ENCODE assay signal across 11 cellular contexts in the genomic region with DNA sequence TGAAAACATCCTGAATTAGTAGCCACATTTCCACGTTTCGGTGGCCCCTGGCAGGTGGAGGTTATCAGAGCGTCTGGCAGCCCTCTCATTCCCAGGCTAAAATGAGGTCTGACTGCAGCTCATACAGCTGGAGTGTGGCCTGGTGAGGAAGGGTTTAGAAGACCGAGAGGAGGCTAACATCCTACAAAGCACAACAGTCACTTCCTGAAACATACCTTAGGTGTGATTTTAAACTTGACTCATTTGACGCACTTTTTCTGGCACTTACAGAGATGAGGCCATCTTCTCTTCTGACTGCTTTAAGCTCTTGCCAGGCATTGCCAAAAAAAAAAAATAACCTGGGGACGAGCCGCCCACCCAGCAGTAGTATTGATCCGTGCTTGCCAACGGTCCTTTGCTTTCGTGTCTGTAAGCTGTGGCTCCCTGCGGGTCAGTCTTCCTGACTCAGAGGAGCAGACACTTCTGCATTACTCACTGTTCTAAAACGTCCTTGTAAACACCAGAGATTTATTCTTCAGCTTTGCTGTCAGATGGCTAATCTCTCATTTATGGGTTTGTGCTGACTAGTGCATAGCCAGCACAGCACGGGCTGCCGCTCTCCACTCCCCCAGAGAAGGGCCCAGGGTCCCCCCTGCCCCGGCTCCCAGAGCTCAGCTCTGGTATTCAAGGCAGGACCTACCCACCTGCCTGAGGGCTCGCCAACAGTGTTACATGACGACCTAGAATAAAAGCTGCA.
DNase-seq lines count a peak whose midpoint lies in the region; TF ChIP-seq lines count a peak whose summit lies in the region.
"Had no signal": no experiment of that assay in that cellular context is flagged by ENCODE, and none has a peak within 500 bp of the region (broad histone marks: within the 10 kb centered on the region; RNA-seq: fewer than 3 reads in every experiment).

No MANE protein-coding gene starts in this region.

- no peaks in the 10 kb centered on the region for H3K27me3 ChIP-seq in WERI-Rb-1 (ENCODE audit: insufficient read depth, low read depth, severe bottlenecking)

- H3K9me3 ChIP-seq in WERI-Rb-1 (ENCODE audit: severe bottlenecking), result no peaks in the 10 kb centered on the region

- no peaks in the 10 kb centered on the region for H3K36me3 ChIP-seq in WERI-Rb-1

- peak overlapping the region; percentile 5 for H3K4me3 ChIP-seq in WERI-Rb-1 (ENCODE audit: low read depth, low read length)

- no peak for TF ChIP-seq CTCF in WERI-Rb-1 (IDR thresholded peaks at IDR 0.05; ENCODE audit: low read depth, low read length)

- DNase-seq in NCI-H510A treated with DMSO at 0.1 percent for 48 hours (lab: John Stamatoyannopoulos, UW), result peak; percentile 50
- no peak for DNase-seq in NCI-H510A (lab: John Stamatoyannopoulos, UW)
- peak; percentile 63 for DNase-seq in WERI-Rb-1
- DNase-seq in islet precursor cell, result peak; percentile 87
- peak; percentile 69 for DNase-seq in stromal cell of bone marrow (ENCODE audit: low read depth)
- DNase-seq in NCI-H524 treated with DMSO at 0.1 percent for 48 hours (lab: John Stamatoyannopoulos, UW), result no peak
- DNase-seq in HK-2 (ENCODE audit: unreplicated experiment), result no peak
- DNase-seq in germinal center (ENCODE audit: low spot score), result no peak
- DNase-seq: activated CD8-positive, alpha-beta T cell treated with anti-CD3 and anti-CD28 coated beads, Interleukin-2, amount 10 ng/mL, durations not matched to agents 7 days and 5 days; effector CD4-positive, alpha-beta T cell; NCI-H446 had no signal

- H3K27ac ChIP-seq in WERI-Rb-1, result peak overlapping the region; percentile 9

Comparison
In these comparisons a context has a peak if more than half of its experiments do, and no peak if none do; other contexts are left out.
1. DNase-seq: peak in NCI-H510A treated with DMSO at 0.1 percent for 48 hours (single experiment), WERI-Rb-1 (single experiment), islet precursor cell (single experiment) and stromal cell of bone marrow (single experiment); none in NCI-H510A (single experiment), NCI-H524 treated with DMSO at 0.1 percent for 48 hours (single experiment), HK-2 (single experiment) and germinal center (single experiment).